In genomic region chr13:50989476-50989875, GRCh38 we compare ENCODE assay signal across 10 cellular contexts.
A peak's percentile ranks its signal among the peaks of the same experiment; 100 is the strongest.
DNase-seq lines count a peak whose midpoint lies in the region; ATAC-seq, FAIRE-seq and TF ChIP-seq lines count a peak whose summit lies in the region.
"Had no signal": no experiment of that assay in that cellular context is flagged by ENCODE, and none has a peak within 500 bp of the region (broad histone marks: within the 10 kb centered on the region; RNA-seq: fewer than 3 reads in every experiment).

No MANE protein-coding gene starts in this region.

- H3K4me3 ChIP-seq in H1 (ENCODE audit: extremely low read depth in 1 of 4, insufficient read depth in 2 of 4, low read depth in 3 of 4, low read length in 4 of 4): no peak overlapping the region
- H3K4me3 ChIP-seq: gastroesophageal sphincter had no signal

- H2BK20ac ChIP-seq in H1 (ENCODE audit: low read length): no peak overlapping the region

- no peak overlapping the region for H3K4me3 Mint-ChIP-seq in CD4-positive, alpha-beta T cell

- H3K4ac ChIP-seq in H1 (replicated peaks; ENCODE audit: insufficient read length, low read depth, low read length): no peak overlapping the region

- TF ChIP-seq RAD21 in H1 (IDR thresholded peaks at IDR 0.05 in 1 of 2, conservative IDR thresholded peaks at IDR 0.05 in 1 of 2; ENCODE audit: low read depth in 2 of 2, low read length in 2 of 2): peak; percentile 48 to 64

- H3K9ac ChIP-seq in H1 (replicated peaks in 1 of 4; ENCODE audit: extremely low read depth in 1 of 4, low read depth in 3 of 4, low read length in 3 of 4): no peak overlapping the region
- H3K9ac ChIP-seq: parathyroid adenoma had no signal

- POLR2A ChIA-PET in H1 (lab: Charles Lee; ENCODE audit: partially characterized antibody): interaction anchor here (1.2 to 2.5 kb wide), 4 partner anchors 8 to 14 kb away, joined by 3 to 12 read pairs (median 6); no protein-coding TSS in a partner anchor
- POLR2A ChIA-PET in CD4-positive, alpha-beta T cell (lab: Charles Lee): no interaction called here

- H3K9me3 ChIP-seq in H1 (ENCODE audit: insufficient read depth in 2 of 2, low read depth in 1 of 2, low read length in 1 of 2): no peaks in the 10 kb centered on the region
- H3K9me3 ChIP-seq in CD4-positive, alpha-beta T cell (ENCODE audit: control insufficient read depth, low read length): no peaks in the 10 kb centered on the region
- H3K9me3 ChIP-seq: gastroesophageal sphincter had no signal

- peaks cover 0 to 1% of the 10 kb centered on the region in 2 experiments for H4K20me1 ChIP-seq in H1 (replicated peaks in 1 of 2; ENCODE audit: control insufficient read depth in 1 of 2, insufficient read depth in 2 of 2, low read length in 2 of 2)

- no peak overlapping the region for H3K27ac ChIP-seq in H1 (ENCODE audit: low read depth, low read length)
- no peak overlapping the region for H3K27ac ChIP-seq in CD4-positive, alpha-beta T cell (ENCODE audit: low read depth, low read length)
- H3K27ac ChIP-seq: parathyroid adenoma had no signal

- no peak for ATAC-seq in CD4-positive, alpha-beta T cell (ENCODE audit: poor library complexity)
- ATAC-seq in GM18867 (IDR thresholded peaks at IDR 0.05; ENCODE audit: unreplicated experiment): no peak
- ATAC-seq: gastroesophageal sphincter had no signal

- no peaks in the 10 kb centered on the region for H3K79me2 ChIP-seq in H1 (ENCODE audit: control insufficient read depth in 1 of 2, insufficient read depth in 2 of 2, low read length in 2 of 2)
- H3K79me2 ChIP-seq: parathyroid adenoma had no signal

- no peak overlapping the region for H3K18ac ChIP-seq in H1 (ENCODE audit: extremely low read depth, low read length)

- DNase-seq in DMS53 (lab: John Stamatoyannopoulos, UW) (peak; percentile 81), NCI-H345 (lab: John Stamatoyannopoulos, UW) (peak; percentile 34), H1 (ENCODE audit: low read depth in 1 of 2, low spot score in 2 of 2) (no peak), myocyte (ENCODE audit: low read depth) (peak; percentile 33), Kasumi-1 (lab: John Stamatoyannopoulos, UW) (no peak), H4 (ENCODE audit: low spot score) (no peak)
- no peak for DNase-seq in CD4-positive, alpha-beta T cell

- H3K56ac ChIP-seq in H1 (replicated peaks; ENCODE audit: insufficient read length, low read depth, low read length): no peak overlapping the region

- no peak overlapping the region for H2BK5ac ChIP-seq in H1 (ENCODE audit: low read depth, low read length)

- peaks cover 26% of the 10 kb centered on the region for H3K4me1 Mint-ChIP-seq in CD4-positive, alpha-beta T cell (ENCODE audit: low read depth)

- no peak overlapping the region for H4K8ac ChIP-seq in H1 (ENCODE audit: extremely low read depth, insufficient read depth, low read length)

- H3K4me2 ChIP-seq in H1 (ENCODE audit: insufficient read depth in 1 of 2, low read depth in 2 of 2, low read length in 2 of 2): no peak overlapping the region

- H3K23me2 ChIP-seq in H1 (ENCODE audit: low read depth, low read length): no peaks in the 10 kb centered on the region

- H2BK15ac ChIP-seq in H1 (ENCODE audit: low read length): no peak overlapping the region

- peaks cover 0 to 12% (median 8%) of the 10 kb centered on the region in 4 experiments for H3K4me1 ChIP-seq in H1 (replicated peaks in 1 of 4; ENCODE audit: control insufficient read depth in 3 of 4, insufficient read depth in 4 of 4, low read length in 3 of 4)
- H3K4me1 ChIP-seq: parathyroid adenoma had no signal

- no peaks in the 10 kb centered on the region for H3K27me3 Mint-ChIP-seq in CD4-positive, alpha-beta T cell

- H4K5ac ChIP-seq in H1 (ENCODE audit: insufficient read length, low read depth, low read length): no peak overlapping the region

- TF ChIP-seq POLR2A in H1 (IDR thresholded peaks at IDR 0.05; ENCODE audit: control extremely low read depth in 1 of 2, low read depth in 2 of 2, low read length in 2 of 2): no peak

- no peak overlapping the region for H3K23ac ChIP-seq in H1 (ENCODE audit: insufficient read length)

- no peaks in the 10 kb centered on the region for H3K36me3 ChIP-seq in H1 (ENCODE audit: control insufficient read depth in 2 of 4, insufficient read depth in 4 of 4, low read length in 3 of 4)
- H3K36me3 ChIP-seq: gastroesophageal sphincter had no signal

- peaks cover 0 to 7% (median 5%) of the 10 kb centered on the region in 4 experiments; a peak in 3 of 7 replicates for H3K27me3 ChIP-seq in H1 (replicated peaks in 1 of 4; ENCODE audit: control insufficient read depth in 3 of 4, extremely low read depth in 1 of 4, insufficient read depth in 3 of 4, low read length in 3 of 4)
- no peaks in the 10 kb centered on the region for H3K27me3 ChIP-seq in CD4-positive, alpha-beta T cell (ENCODE audit: control insufficient read depth, insufficient read depth, low read length)
- H3K27me3 ChIP-seq: gastroesophageal sphincter had no signal

- peak; percentile 71 for FAIRE-seq in H1 (lab: Jason Lieb, UNC)

- H3K79me1 ChIP-seq in H1 (ENCODE audit: low read depth, low read length): no peaks in the 10 kb centered on the region

- no peaks in the 10 kb centered on the region for H3K9me3 Mint-ChIP-seq in CD4-positive, alpha-beta T cell

- no peak overlapping the region for H2BK12ac ChIP-seq in H1 (ENCODE audit: low read depth, low read length)

- peak overlapping the region; percentile 86 for H2AFZ ChIP-seq in H1 (ENCODE audit: low read length)
- H2AFZ ChIP-seq: parathyroid adenoma had no signal

- no peak overlapping the region for H4K91ac ChIP-seq in H1 (replicated peaks; ENCODE audit: insufficient read length, low read length)

- 48% methylated on average over 6 of the region's 6 CpGs; no CpG with 5 or more reads in 1 of the 2 experiments for WGBS in H1 (ENCODE audit: extremely low coverage in 1 of 2, insufficient coverage in 1 of 2, insufficient read length in 1 of 2, insufficient replicate concordance in 2 of 2, low coverage in 1 of 2, low lambda C conversion rate in 2 of 2, missing lambda C conversion rate in 1 of 2), 2 experiments

- H3K14ac ChIP-seq in H1 (ENCODE audit: insufficient read length): no peak overlapping the region

- no peak overlapping the region for H2BK120ac ChIP-seq in H1 (replicated peaks; ENCODE audit: low read depth, low read length)

- TF ChIP-seq EP300 in H1 (IDR thresholded peaks at IDR 0.05; ENCODE audit: borderline replicate concordance in 1 of 2, low read depth in 2 of 2, low read length in 2 of 2): no peak

- H3K36me3 Mint-ChIP-seq in CD4-positive, alpha-beta T cell (ENCODE audit: low read depth): no peaks in the 10 kb centered on the region

- CTCF ChIA-PET in H1 (lab: Charles Lee; ENCODE audit: partially characterized antibody): interaction anchor here (0.7 to 5.0 kb wide), 28 partner anchors 10 to 1067 kb away, joined by 3 to 25 read pairs (median 3); no protein-coding TSS in a partner anchor
- CTCF ChIA-PET in CD4-positive, alpha-beta T cell (lab: Charles Lee): no interaction called here

- no peak overlapping the region for H3K27ac Mint-ChIP-seq in CD4-positive, alpha-beta T cell

- TF ChIP-seq CTCF in H1 (IDR thresholded peaks at IDR 0.05; ENCODE audit: control extremely low read depth in 1 of 3, insufficient read depth in 1 of 3, low read depth in 1 of 3, low read length in 3 of 3): peak; percentile 39 to 62 (median 53)
- TF ChIP-seq CTCF in CD4-positive, alpha-beta T cell (IDR thresholded peaks at IDR 0.05): no peak

- intact Hi-C loops in CD4-positive, alpha-beta T cell (cut with DNase I, micrococcal nuclease): no loop called here

- no peak overlapping the region for H2AK5ac ChIP-seq in H1 (ENCODE audit: low read depth, low read length)

TF ChIP-seq in H1, 55 proteins besides CTCF, POLR2A, EP300 and RAD21:
- no peak for TF ChIP-seq SAP30 (IDR thresholded peaks at IDR 0.05; ENCODE audit: insufficient read depth, insufficient replicate concordance, low read length)
- TF ChIP-seq NRF1 (IDR thresholded peaks at IDR 0.05; ENCODE audit: low read depth, low read length): no peak
- TF ChIP-seq JUN (IDR thresholded peaks at IDR 0.05; ENCODE audit: low read depth, low read length): no peak
- no peak for TF ChIP-seq SIRT6 (IDR thresholded peaks at IDR 0.05; ENCODE audit: low read length)
- TF ChIP-seq CREB1 (IDR thresholded peaks at IDR 0.05): no peak
- TF ChIP-seq KDM5A (IDR thresholded peaks at IDR 0.05; ENCODE audit: low read length): no peak
- no peak for TF ChIP-seq TBP (IDR thresholded peaks at IDR 0.05; ENCODE audit: low read depth, low read length)
- TF ChIP-seq EZH2 (IDR thresholded peaks at IDR 0.05; ENCODE audit: low read depth, low read length, severe bottlenecking): no peak

Comparison
In these comparisons a context has a peak if more than half of its experiments do, and no peak if none do; other contexts are left out.
1. DNase-seq: peak in DMS53 (single experiment), NCI-H345 (single experiment) and myocyte (single experiment); none in H1 (0 of 2), CD4-positive, alpha-beta T cell (0 of 10), Kasumi-1 (0 of 2) and H4 (single experiment).